Comparison of ENCODE assay signal across 10 cellular contexts in the genomic region with DNA sequence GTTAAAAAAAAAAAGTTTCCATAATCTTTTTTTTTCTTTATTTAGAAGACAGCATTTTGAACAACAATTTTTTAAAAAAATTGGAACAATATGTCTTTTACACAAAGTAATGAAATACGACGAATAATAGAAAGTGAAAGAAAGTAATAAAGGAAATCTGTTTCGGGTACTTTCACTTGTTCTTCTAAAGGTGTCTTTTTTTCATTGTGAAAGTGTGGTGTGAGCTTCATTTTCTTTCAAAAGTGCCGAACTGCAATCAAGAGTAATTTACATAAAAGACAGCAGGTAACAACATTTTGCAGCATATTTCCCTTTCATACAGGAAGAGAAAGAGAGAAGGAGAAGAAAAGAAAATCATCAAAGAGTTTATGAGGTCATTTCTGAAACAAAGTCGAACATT.
DNase-seq lines count a peak whose midpoint lies in the region; ATAC-seq and TF ChIP-seq lines count a peak whose summit lies in the region.
"Had no signal": no experiment of that assay in that cellular context is flagged by ENCODE, and none has a peak within 500 bp of the region (broad histone marks: within the 10 kb centered on the region; RNA-seq: fewer than 3 reads in every experiment).

No MANE protein-coding gene starts in this region.

- no peak overlapping the region for H3K9ac ChIP-seq in Loucy (ENCODE audit: low read depth, low read length, poor library complexity, severe bottlenecking)

- H4K20me1 ChIP-seq in Loucy (ENCODE audit: insufficient read depth, low read length, poor library complexity, severe bottlenecking) = no peaks in the 10 kb centered on the region

- H3K4me2 ChIP-seq in Loucy (ENCODE audit: low read depth, low read length, poor library complexity, severe bottlenecking) = peak overlapping the region; percentile 74

- H3K36me3 Mint-ChIP-seq in activated T-cell treated with anti-CD3 and anti-CD28 coated beads, Interleukin-2, amount 50 U/mL, for 4 hours (ENCODE audit: insufficient read depth) = no peaks in the 10 kb centered on the region

- peak overlapping the region; percentile 91 for H2AFZ ChIP-seq in Loucy (ENCODE audit: low read length)

- H3K36me3 ChIP-seq in Loucy (ENCODE audit: insufficient read depth, low read length) (no peaks in the 10 kb centered on the region), suprapubic skin (no peaks in the 10 kb centered on the region)

- H3K4me3 Mint-ChIP-seq in activated T-cell treated with anti-CD3 and anti-CD28 coated beads, Interleukin-2, amount 50 U/mL, for 4 hours = peak overlapping the region; percentile 80

- ATAC-seq in activated T-cell treated with anti-CD3 and anti-CD28 coated beads, Interleukin-2, amount 50 U/mL, for 4 hours = no peak
- ATAC-seq in GM21529 (IDR thresholded peaks at IDR 0.05; ENCODE audit: unreplicated experiment) = no peak

- TF ChIP-seq CTCF in Loucy (conservative IDR thresholded peaks at IDR 0.05; ENCODE audit: low read length) (no peak), choroid plexus epithelial cell (conservative IDR thresholded peaks at IDR 0.05; ENCODE audit: low read depth, low read length) (no peak), suprapubic skin (IDR thresholded peaks at IDR 0.05) (no peak)

- no peak for TF ChIP-seq POLR2A in suprapubic skin (IDR thresholded peaks at IDR 0.05)

- H3K9me3 ChIP-seq in Loucy (ENCODE audit: insufficient read depth, low read depth, low read length) = no peaks in the 10 kb centered on the region
- no peaks in the 10 kb centered on the region for H3K9me3 ChIP-seq in suprapubic skin

- DNase-seq in activated T-cell treated with anti-CD3 and anti-CD28 coated beads, Interleukin-2, amount 50 U/mL, for 4 hours = no peak
- no peak for DNase-seq in activated T-cell treated with anti-CD3 and anti-CD28 coated beads, Interleukin-2, amount 50 U/mL, for 48 hours
- DNase-seq in choroid plexus epithelial cell (ENCODE audit: low read depth) (no peak), suprapubic skin (ENCODE audit: low spot score in 2 of 2) (no peak), DMS79 treated with DMSO at 0.1 percent for 48 hours (lab: John Stamatoyannopoulos, UW) (no peak), GOT3 (lab: John Stamatoyannopoulos, UW) (no peak)
- DNase-seq: COR-L47, SIG-M5 had no signal

- H3K27me3 Mint-ChIP-seq in activated T-cell treated with anti-CD3 and anti-CD28 coated beads, Interleukin-2, amount 50 U/mL, for 4 hours (ENCODE audit: low read depth) = no peaks in the 10 kb centered on the region

- H3K27me3 ChIP-seq in Loucy (ENCODE audit: insufficient read depth, low read length, poor library complexity, severe bottlenecking) = no peaks in the 10 kb centered on the region
- H3K27me3 ChIP-seq in suprapubic skin = no peaks in the 10 kb centered on the region

- peak overlapping the region; percentile 69 for H3K4me3 ChIP-seq in Loucy (ENCODE audit: low read length, poor library complexity, severe bottlenecking)
- H3K4me3 ChIP-seq in choroid plexus epithelial cell (ENCODE audit: low read depth, low read length) = peak overlapping the region; percentile 26
- H3K4me3 ChIP-seq in suprapubic skin = peak overlapping the region; percentile 38

- TF ChIP-seq EP300 in suprapubic skin (IDR thresholded peaks at IDR 0.05) = no peak

- H3K4me1 ChIP-seq in Loucy (ENCODE audit: insufficient read depth, low read length, poor library complexity, severe bottlenecking) (peaks cover 5% of the 10 kb centered on the region), suprapubic skin (peaks cover 2% of the 10 kb centered on the region)

- H3K9me2 ChIP-seq in Loucy (replicated peaks; ENCODE audit: low read depth, low read length) = no peaks in the 10 kb centered on the region

- H3F3A ChIP-seq in Loucy (ENCODE audit: low read depth) = no peaks in the 10 kb centered on the region

- peaks cover 5% of the 10 kb centered on the region for H3K4me1 Mint-ChIP-seq in activated T-cell treated with anti-CD3 and anti-CD28 coated beads, Interleukin-2, amount 50 U/mL, for 4 hours (ENCODE audit: low read depth)

- 17% methylated on average over 5 of the region's 5 CpGs for WGBS in suprapubic skin

- H3K27ac ChIP-seq in suprapubic skin = no peak overlapping the region

- H3K79me2 ChIP-seq in Loucy (ENCODE audit: insufficient read depth, low read length) = no peaks in the 10 kb centered on the region

- H3K9me3 Mint-ChIP-seq in activated T-cell treated with anti-CD3 and anti-CD28 coated beads, Interleukin-2, amount 50 U/mL, for 4 hours = no peaks in the 10 kb centered on the region
